24 cellular contexts compared by ENCODE assay signal in genomic region chr2:120979921-120980320, GRCh38.
DNase-seq lines count a peak whose midpoint lies in the region; ATAC-seq, FAIRE-seq and TF ChIP-seq lines count a peak whose summit lies in the region.
"Had no signal": no experiment of that assay in that cellular context is flagged by ENCODE, and none has a peak within 500 bp of the region (broad histone marks: within the 10 kb centered on the region; RNA-seq: fewer than 3 reads in every experiment).

No MANE protein-coding gene starts in this region.

- H3K4me3 Mint-ChIP-seq in neural crest cell: no peak overlapping the region
- no peak overlapping the region for H3K4me3 Mint-ChIP-seq in osteocyte (ENCODE audit: unreplicated experiment)
- H3K4me3 Mint-ChIP-seq: CD14-positive monocyte; CD4-positive, alpha-beta memory T cell had no signal

- no peak overlapping the region for H3K4me2 ChIP-seq in mammary epithelial cell (ENCODE audit: insufficient read depth, low read depth, low read length)
- H3K4me2 ChIP-seq: A549; BLaER1 treated with 17β-estradiol and CSF1 and Interleukin-3, amounts not matched to agents 10 nM and 100 nM had no signal

- CTCF ChIA-PET in mammary epithelial cell (lab: Charles Lee; ENCODE audit: low non-redundant PET): no interaction called here

- 76% methylated on average over 8 of the region's 8 CpGs for WGBS in mammary epithelial cell (ENCODE audit: low coverage, missing lambda C conversion rate)
- 85 to 95% methylated on average over 8 of the region's 8 CpGs for WGBS in pancreas, 2 donors

- no peak overlapping the region for H3K9ac ChIP-seq in mammary epithelial cell (ENCODE audit: insufficient read depth, low read length)
- H3K9ac ChIP-seq: BLaER1 treated with 17β-estradiol and CSF1 and Interleukin-3, amounts not matched to agents 10 nM and 100 nM had no signal

- in situ Hi-C loops in mammary epithelial cell (cut with MboI; ENCODE audit: low sequenced_read_pairs in 2 of 2): no loop called here

- ATAC-seq in foreskin keratinocyte (peak; percentile 35), pancreas (no peak)
- ATAC-seq: A549 had no signal

- H3K27me3 ChIP-seq in mammary epithelial cell (ENCODE audit: insufficient read depth, low read length) (peaks cover 3% of the 10 kb centered on the region), breast epithelium (no peaks in the 10 kb centered on the region), bronchial epithelial cell (ENCODE audit: control insufficient read depth, insufficient read depth, low read length) (no peaks in the 10 kb centered on the region), foreskin keratinocyte (peaks cover 5% of the 10 kb centered on the region), pancreas (no peaks in the 10 kb centered on the region)
- H3K27me3 ChIP-seq: BE2C; BLaER1 treated with 17β-estradiol and CSF1 and Interleukin-3, amounts not matched to agents 10 nM and 100 nM had no signal

- H3K9me3 Mint-ChIP-seq in neural crest cell: peaks cover 4% of the 10 kb centered on the region
- H3K9me3 Mint-ChIP-seq in osteocyte (ENCODE audit: unreplicated experiment): no peaks in the 10 kb centered on the region

- H3K27ac Mint-ChIP-seq in neural crest cell (ENCODE audit: unreplicated experiment): peak overlapping the region; percentile 20
- H3K27ac Mint-ChIP-seq in osteocyte (ENCODE audit: unreplicated experiment): no peak overlapping the region
- H3K27ac Mint-ChIP-seq: CD4-positive, alpha-beta memory T cell had no signal

- no peaks in the 10 kb centered on the region for H4K20me1 ChIP-seq in mammary epithelial cell (ENCODE audit: insufficient read depth, low read length)
- H4K20me1 ChIP-seq: BLaER1 treated with 17β-estradiol and CSF1 and Interleukin-3, amounts not matched to agents 10 nM and 100 nM had no signal

- no peaks in the 10 kb centered on the region for H3K9me3 ChIP-seq in mammary epithelial cell (replicated peaks; ENCODE audit: insufficient read depth, low read length)
- H3K9me3 ChIP-seq in breast epithelium: no peaks in the 10 kb centered on the region
- H3K9me3 ChIP-seq in pancreas: no peaks in the 10 kb centered on the region
- H3K9me3 ChIP-seq: A549; BE2C; BLaER1 treated with 17β-estradiol and CSF1 and Interleukin-3, amounts not matched to agents 10 nM and 100 nM; HAP-1 had no signal

- H3K36me3 Mint-ChIP-seq in neural crest cell (ENCODE audit: low read depth) (peaks cover 12% of the 10 kb centered on the region), osteocyte (ENCODE audit: unreplicated experiment) (peaks cover 56% of the 10 kb centered on the region)
- H3K36me3 Mint-ChIP-seq: CD14-positive monocyte; CD4-positive, alpha-beta memory T cell had no signal

- dilution Hi-C loops in mammary epithelial cell (cut with HindIII; ENCODE audit: low sequenced_read_pairs): no loop called here

- no TSS peak for BruUV-seq in mammary epithelial cell (replicated peaks; lab: Mats Ljungman, UMichigan)

- no peaks in the 10 kb centered on the region for H3K4me1 ChIP-seq in mammary epithelial cell (ENCODE audit: insufficient read depth, low read length)
- no peaks in the 10 kb centered on the region for H3K4me1 ChIP-seq in breast epithelium
- no peaks in the 10 kb centered on the region for H3K4me1 ChIP-seq in foreskin keratinocyte
- peaks cover 0 to 3% (median 0%) of the 10 kb centered on the region in 3 donors for H3K4me1 ChIP-seq in pancreas
- H3K4me1 ChIP-seq: BE2C, HAP-1 had no signal

- DNase-seq in mammary epithelial cell (peak; percentile 46), breast epithelium (ENCODE audit: low spot score in 2 of 2) (no peak), bronchial epithelial cell (ENCODE audit: low read depth) (peak; percentile 81), foreskin keratinocyte (peak; percentile 34 to 63), neural crest cell (ENCODE audit: low read depth, low spot score) (no peak), osteocyte (ENCODE audit: extremely low spot score, unreplicated experiment) (no peak), DMS153 (lab: John Stamatoyannopoulos, UW) (no peak), pancreas (no peak)
- DNase-seq: 8988T; ACHN; AML-193; BE2C; Calu3; CD4-positive, alpha-beta memory T cell; COR-L47; DND-41; GOT3 had no signal

- TF ChIP-seq POLR2A in breast epithelium (IDR thresholded peaks at IDR 0.05): no peak

- H3K27me3 Mint-ChIP-seq in neural crest cell (ENCODE audit: low read depth) (no peaks in the 10 kb centered on the region), osteocyte (ENCODE audit: unreplicated experiment) (no peaks in the 10 kb centered on the region)

- no peak overlapping the region for H2AFZ ChIP-seq in mammary epithelial cell (ENCODE audit: low read depth, low read length)

- no peaks in the 10 kb centered on the region for H3K36me3 ChIP-seq in mammary epithelial cell (ENCODE audit: insufficient read depth, low read length)
- H3K36me3 ChIP-seq in breast epithelium: no peaks in the 10 kb centered on the region
- no peaks in the 10 kb centered on the region for H3K36me3 ChIP-seq in bronchial epithelial cell (ENCODE audit: control insufficient read depth, insufficient read depth, low read length)
- H3K36me3 ChIP-seq in pancreas: no peaks in the 10 kb centered on the region
- H3K36me3 ChIP-seq: BE2C; BLaER1 treated with 17β-estradiol and CSF1 and Interleukin-3, amounts not matched to agents 10 nM and 100 nM had no signal

- H3K4me1 Mint-ChIP-seq in neural crest cell (no peaks in the 10 kb centered on the region), osteocyte (ENCODE audit: unreplicated experiment) (peaks cover 19% of the 10 kb centered on the region)
- H3K4me1 Mint-ChIP-seq: CD14-positive monocyte; CD4-positive, alpha-beta memory T cell had no signal

- H3K79me2 ChIP-seq in mammary epithelial cell (ENCODE audit: insufficient read depth, low read length): no peaks in the 10 kb centered on the region

- H3K4me3 ChIP-seq in mammary epithelial cell (replicated peaks in 1 of 3; ENCODE audit: insufficient read depth in 1 of 3, low read depth in 2 of 3, low read length in 3 of 3) (no peak overlapping the region), breast epithelium (no peak overlapping the region), bronchial epithelial cell (ENCODE audit: low read depth, low read length) (no peak overlapping the region), pancreas (no peak overlapping the region)
- H3K4me3 ChIP-seq: A549; BLaER1 treated with 17β-estradiol and CSF1 and Interleukin-3, amounts not matched to agents 10 nM and 100 nM; HAP-1 had no signal

- H3K27ac ChIP-seq in mammary epithelial cell (ENCODE audit: insufficient read depth, low read depth, low read length) (no peak overlapping the region), breast epithelium (no peak overlapping the region), foreskin keratinocyte (no peak overlapping the region), pancreas (no peak overlapping the region)
- H3K27ac ChIP-seq: BLaER1 treated with 17β-estradiol and CSF1 and Interleukin-3, amounts not matched to agents 10 nM and 100 nM had no signal

- intact Hi-C loops in mammary epithelial cell (cut with micrococcal nuclease) (no loop called here), breast epithelium (cut with DNase I; ENCODE audit: low total_unique reads) (no loop called here), pancreas (cut with DNase I) (no loop called here)

- TF ChIP-seq CTCF in mammary epithelial cell (conservative IDR thresholded peaks at IDR 0.05 in 1 of 2, IDR thresholded peaks at IDR 0.05 in 1 of 2; ENCODE audit: extremely low read depth in 1 of 2, insufficient read depth in 1 of 2, low read depth in 1 of 2, low read length in 2 of 2): no peak
- no peak for TF ChIP-seq CTCF in breast epithelium (IDR thresholded peaks at IDR 0.05)
- TF ChIP-seq CTCF in bronchial epithelial cell (IDR thresholded peaks at IDR 0.05; ENCODE audit: insufficient read depth, low read length, severe bottlenecking): no peak
- no peak for TF ChIP-seq CTCF in foreskin keratinocyte (conservative IDR thresholded peaks at IDR 0.05)
- TF ChIP-seq CTCF in neural crest cell (conservative IDR thresholded peaks at IDR 0.05): no peak
- no peak for TF ChIP-seq CTCF in osteocyte (IDR thresholded peaks at IDR 0.05)
- TF ChIP-seq CTCF in pancreas (IDR thresholded peaks at IDR 0.05): no peak

- FAIRE-seq in bronchial epithelial cell (lab: Jason Lieb, UNC) (no peak), pancreas (lab: Jason Lieb, UNC) (no peak)
- FAIRE-seq: A549, G401.6, GM12892, H54 had no signal

Comparison
In these comparisons a context has a peak if more than half of its experiments do, and no peak if none do; other contexts are left out.
1. DNase-seq: peak in mammary epithelial cell (single experiment), bronchial epithelial cell (single experiment) and foreskin keratinocyte (2 of 2); none in breast epithelium (0 of 2), neural crest cell (single experiment), osteocyte (single experiment), DMS153 (single experiment) and pancreas (0 of 6).